In the genomic region with DNA sequence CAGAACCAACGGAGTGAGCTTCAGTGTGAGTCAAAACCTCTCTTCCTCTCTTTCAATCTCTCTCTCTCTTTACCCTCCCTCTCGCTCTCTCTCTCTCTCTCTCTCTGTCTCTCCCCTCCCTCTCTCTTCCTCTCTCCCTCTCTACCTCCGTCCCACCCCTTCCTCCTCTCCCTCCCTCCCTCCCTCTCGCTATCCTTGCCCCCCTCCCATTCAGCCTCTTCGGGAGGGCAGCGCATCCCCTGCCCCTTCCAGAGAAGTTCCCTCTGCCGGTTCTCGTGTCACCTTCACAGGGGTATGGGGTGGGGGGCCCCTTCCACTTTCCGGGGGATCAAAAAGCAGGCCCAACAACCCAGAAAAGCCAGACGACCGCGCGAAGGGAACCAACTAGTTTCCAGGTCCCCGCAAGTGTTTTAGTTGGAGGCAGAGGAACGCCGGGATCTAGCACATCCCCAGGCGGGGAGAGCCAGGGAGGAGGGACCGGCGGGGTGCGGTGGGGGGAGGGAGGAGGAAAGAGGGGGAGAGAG, we compare ENCODE assay signal across 19 cellular contexts. TPM values are rescaled to one million over a fixed set of nuclear protein-coding genes. Genes with fewer than 3 reads are reported as not detected.
DNase-seq lines count a peak whose midpoint lies in the region; ATAC-seq and TF ChIP-seq lines count a peak whose summit lies in the region.
"Had no signal": no experiment of that assay in that cellular context is flagged by ENCODE, and none has a peak within 500 bp of the region (broad histone marks: within the 10 kb centered on the region; RNA-seq: fewer than 3 reads in every experiment).

No MANE protein-coding gene starts in this region.

- TF ChIP-seq POLR2A in gastroesophageal sphincter (IDR thresholded peaks at IDR 0.05) = no peak

- H3K27ac ChIP-seq in HUES64 (ENCODE audit: low read depth, low read length) = no peak overlapping the region
- no peak overlapping the region for H3K27ac ChIP-seq in gastroesophageal sphincter
- H3K27ac ChIP-seq: esophagus squamous epithelium, GM23248 had no signal

- H3K36me3 ChIP-seq in HUES64 (ENCODE audit: insufficient read depth, low read length) = no peaks in the 10 kb centered on the region
- H3K36me3 ChIP-seq in iPS-15b (ENCODE audit: control insufficient read depth, insufficient read depth, low read length) = no peaks in the 10 kb centered on the region
- H3K36me3 ChIP-seq in BE2C = no peaks in the 10 kb centered on the region
- H3K36me3 ChIP-seq in gastroesophageal sphincter = no peaks in the 10 kb centered on the region
- H3K36me3 ChIP-seq: esophagus squamous epithelium had no signal

- H3K36me3 Mint-ChIP-seq in brain = no peaks in the 10 kb centered on the region
- H3K36me3 Mint-ChIP-seq: activated naive CD8-positive, alpha-beta T cell treated with anti-CD3 and anti-CD28 coated beads, Interleukin-2, amount 10 ng/mL, durations not matched to agents 7 days and 5 days had no signal

- H3K4me3 ChIP-seq in HUES64 (ENCODE audit: low read length) (peak overlapping the region; percentile 74), iPS-15b (ENCODE audit: low read depth, low read length) (peak overlapping the region; percentile 71), BE2C (ENCODE audit: low read depth, low read length) (no peak overlapping the region), gastroesophageal sphincter (no peak overlapping the region)
- H3K4me3 ChIP-seq: GM23248 had no signal

- WGBS in HUES64 = under 1% methylated on average over 20 of the region's 20 CpGs
- whole genome bisulfite sequencing in gastroesophageal sphincter (ENCODE audit: low coverage in 1 of 2), 2 donors = 2 to 8% methylated on average over 2 to 5 of the region's 20 CpGs

- ATAC-seq in sciatic nerve (peak; percentile 79), gastroesophageal sphincter (no peak), GM18907 (IDR thresholded peaks at IDR 0.05; ENCODE audit: unreplicated experiment) (no peak)
- ATAC-seq in stimulated activated naive CD8-positive, alpha-beta T cell treated with anti-CD3 and anti-CD28 coated beads, Interleukin-15, amount 100 ng/mL, for 72 hours = no peak
- ATAC-seq: naive thymus-derived CD4-positive, alpha-beta T cell had no signal

- peak overlapping the region; percentile 70 to 88 (median 80) for H3K4me3 Mint-ChIP-seq in brain
- H3K4me3 Mint-ChIP-seq in stimulated activated naive CD8-positive, alpha-beta T cell treated with anti-CD3 and anti-CD28 coated beads, Interleukin-15, amount 100 ng/mL, for 72 hours = no peak overlapping the region
- H3K4me3 Mint-ChIP-seq: activated CD4-positive, alpha-beta memory T cell treated with anti-CD3 and anti-CD28 coated beads for 36 hours; activated naive CD8-positive, alpha-beta T cell treated with anti-CD3 and anti-CD28 coated beads, Interleukin-2, amount 10 ng/mL, durations not matched to agents 7 days and 5 days; activated T-cell treated with anti-CD3 and anti-CD28 coated beads, Interleukin-2, amount 50 U/mL, for 24 hours; naive thymus-derived CD4-positive, alpha-beta T cell had no signal

- intact Hi-C loops in sciatic nerve (cut with DNase I) = no loop called here

- H3K27ac Mint-ChIP-seq in brain = peak overlapping the region in 2 of 5 experiments; percentile 42 to 72
- no peak overlapping the region for H3K27ac Mint-ChIP-seq in stimulated activated naive CD8-positive, alpha-beta T cell treated with anti-CD3 and anti-CD28 coated beads, Interleukin-15, amount 100 ng/mL, for 72 hours
- H3K27ac Mint-ChIP-seq: activated CD4-positive, alpha-beta memory T cell treated with anti-CD3 and anti-CD28 coated beads for 36 hours; activated naive CD8-positive, alpha-beta T cell treated with anti-CD3 and anti-CD28 coated beads, Interleukin-2, amount 10 ng/mL, durations not matched to agents 7 days and 5 days; activated T-cell treated with anti-CD3 and anti-CD28 coated beads, Interleukin-2, amount 50 U/mL, for 24 hours; naive thymus-derived CD4-positive, alpha-beta T cell had no signal

- peaks cover 33% of the 10 kb centered on the region for H3K4me1 Mint-ChIP-seq in brain
- H3K4me1 Mint-ChIP-seq in stimulated activated naive CD8-positive, alpha-beta T cell treated with anti-CD3 and anti-CD28 coated beads, Interleukin-15, amount 100 ng/mL, for 72 hours = no peaks in the 10 kb centered on the region
- H3K4me1 Mint-ChIP-seq: activated naive CD8-positive, alpha-beta T cell treated with anti-CD3 and anti-CD28 coated beads, Interleukin-2, amount 10 ng/mL, durations not matched to agents 7 days and 5 days had no signal

- no peaks in the 10 kb centered on the region for H3K9me3 Mint-ChIP-seq in brain
- H3K9me3 Mint-ChIP-seq in stimulated activated naive CD8-positive, alpha-beta T cell treated with anti-CD3 and anti-CD28 coated beads, Interleukin-15, amount 100 ng/mL, for 72 hours = peaks cover 0 to 10% of the 10 kb centered on the region in 2 donors

- H3K9me3 ChIP-seq in HUES64 (ENCODE audit: insufficient read depth, low read depth, low read length) = no peaks in the 10 kb centered on the region
- H3K9me3 ChIP-seq in iPS-15b (ENCODE audit: control insufficient read depth, insufficient read depth, low read length) = no peaks in the 10 kb centered on the region
- no peaks in the 10 kb centered on the region for H3K9me3 ChIP-seq in BE2C
- H3K9me3 ChIP-seq in gastroesophageal sphincter = no peaks in the 10 kb centered on the region
- H3K9me3 ChIP-seq: esophagus squamous epithelium had no signal

- H3K9ac ChIP-seq in HUES64 (ENCODE audit: low read depth, low read length) (no peak overlapping the region), iPS-15b (ENCODE audit: low read depth, low read length) (no peak overlapping the region)
- H3K9ac ChIP-seq: GM23248 had no signal

- DNase-seq in sciatic nerve (ENCODE audit: low spot score) (no peak), BE2C (no peak)
- DNase-seq in stimulated activated naive CD8-positive, alpha-beta T cell treated with anti-CD3 and anti-CD28 coated beads, Interleukin-15, amount 100 ng/mL, for 72 hours = no peak
- DNase-seq: activated CD4-positive, alpha-beta memory T cell treated with anti-CD3 and anti-CD28 coated beads for 36 hours; activated naive CD8-positive, alpha-beta T cell treated with anti-CD3 and anti-CD28 coated beads, Interleukin-2, amount 10 ng/mL, durations not matched to agents 7 days and 5 days; activated T-cell treated with anti-CD3 and anti-CD28 coated beads, Interleukin-2, amount 50 U/mL, for 24 hours; AML-193; esophagus squamous epithelium; GF-D8; GM23248; naive thymus-derived CD4-positive, alpha-beta T cell; NCI-H446 treated with DMSO at 0.1 percent for 48 hours; stimulated activated CD4-positive, alpha-beta T cell treated with anti-CD3 and anti-CD28 coated beads, Interleukin-2, amount 100 ng/mL, for 48 hours had no signal

- no peak for TF ChIP-seq EP300 in gastroesophageal sphincter (IDR thresholded peaks at IDR 0.05)

- peaks cover 90% of the 10 kb centered on the region for H3K27me3 Mint-ChIP-seq in brain
- peaks cover 42% of the 10 kb centered on the region for H3K27me3 Mint-ChIP-seq in stimulated activated naive CD8-positive, alpha-beta T cell treated with anti-CD3 and anti-CD28 coated beads, Interleukin-15, amount 100 ng/mL, for 72 hours

- H3K4me1 ChIP-seq in HUES64 (ENCODE audit: insufficient read depth, low read length) = peaks cover 20% of the 10 kb centered on the region
- H3K4me1 ChIP-seq in iPS-15b (ENCODE audit: control insufficient read depth, insufficient read depth, low read length) = peaks cover 3% of the 10 kb centered on the region
- H3K4me1 ChIP-seq in BE2C = no peaks in the 10 kb centered on the region
- H3K4me1 ChIP-seq in gastroesophageal sphincter = peaks cover 0 to 5% (median 0%) of the 10 kb centered on the region in 3 donors

- H3K27me3 ChIP-seq in HUES64 (ENCODE audit: insufficient read depth, low read length) (peaks cover 63% of the 10 kb centered on the region), iPS-15b (ENCODE audit: control insufficient read depth, insufficient read depth, low read length) (peaks cover 43% of the 10 kb centered on the region), BE2C (no peaks in the 10 kb centered on the region), gastroesophageal sphincter (peaks cover 72% of the 10 kb centered on the region)

- TF ChIP-seq CTCF in brain (conservative IDR thresholded peaks at IDR 0.05) = no peak
- TF ChIP-seq CTCF in BE2C (IDR thresholded peaks at IDR 0.05; ENCODE audit: low read depth, low read length) = no peak
- TF ChIP-seq CTCF in gastroesophageal sphincter (IDR thresholded peaks at IDR 0.05) = no peak

RNA-seq across cellular contexts. Expression of a gene that starts 28.9 kb away (rescaled TPM):
- 1.3 TPM for polyA plus RNA-seq in HUES64 (2013, experiment 1 of 2)
- polyA plus RNA-seq in HUES64 (2013, experiment 2 of 2) = 2.3 TPM
- polyA plus RNA-seq in brain (ENCODE audit: insufficient read depth, low read depth, low replicate concordance) = 50.2 TPM
- total RNA-seq in sciatic nerve (1.1 TPM), gastroesophageal sphincter (under 1 TPM in 2 of 4 donors, not detected in 2; 0.12 to 0.54 TPM)
- polyA plus RNA-seq in BE2C (2012; ENCODE audit: insufficient read depth, insufficient read length, low read depth) = 1.3 TPM
- total RNA-seq: activated CD4-positive, alpha-beta memory T cell treated with anti-CD3 and anti-CD28 coated beads for 36 hours; activated naive CD8-positive, alpha-beta T cell treated with anti-CD3 and anti-CD28 coated beads, Interleukin-2, amount 10 ng/mL, durations not matched to agents 7 days and 5 days; bronchial epithelial cell; esophagus squamous epithelium; GM23248; naive thymus-derived CD4-positive, alpha-beta T cell had no signal
- polyA plus RNA-seq: GM23248; naive thymus-derived CD4-positive, alpha-beta T cell had no signal

Comparison
In these comparisons a context has a peak if more than half of its experiments do, and no peak if none do; other contexts are left out.
1. H3K4me3 ChIP-seq: peak in HUES64 (single experiment) and iPS-15b (single experiment); none in BE2C (single experiment) and gastroesophageal sphincter (0 of 2).
2. H3K4me3 Mint-ChIP-seq: peak in brain (5 of 5); none in stimulated activated naive CD8-positive, alpha-beta T cell treated with anti-CD3 and anti-CD28 coated beads, Interleukin-15, amount 100 ng/mL, for 72 hours (0 of 2).